Comparison of ENCODE assay signal across 30 cellular contexts in the genomic region with DNA sequence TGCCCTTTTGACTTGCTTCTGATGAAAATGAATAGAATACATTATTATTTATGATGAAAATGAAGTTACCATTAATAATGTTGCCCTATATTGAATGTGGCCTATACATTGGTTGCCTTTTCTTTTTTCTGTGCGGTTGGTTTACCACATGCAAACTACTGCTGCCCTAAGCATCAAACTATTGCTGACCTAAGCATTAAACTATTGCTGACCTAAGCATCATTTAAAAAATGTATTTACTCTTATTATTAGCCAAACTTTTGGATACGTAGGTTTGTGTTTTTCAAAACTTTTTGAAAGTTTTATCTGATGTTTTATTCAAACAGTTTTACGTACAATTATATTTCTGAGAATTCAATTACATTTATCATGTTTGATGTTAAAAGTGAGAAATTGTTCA.
"Had no signal": no experiment of that assay in that cellular context is flagged by ENCODE, and none has a peak within 500 bp of the region (broad histone marks: within the 10 kb centered on the region; RNA-seq: fewer than 3 reads in every experiment).

No MANE protein-coding gene starts in this region.

- FAIRE-seq: astrocyte, bronchial epithelial cell had no signal

- ATAC-seq: activated CD4-positive, CD25-positive, alpha-beta regulatory T cell treated with anti-CD3 and anti-CD28 coated beads, Interleukin-2, amount 50 U/mL, for 24 hours; activated CD8-positive, alpha-beta T cell treated with anti-CD3 and anti-CD28 coated beads for 36 hours; activated T-cell treated with anti-CD3 and anti-CD28 coated beads, Interleukin-2, amount 50 U/mL, for 4 hours; activated T-helper 17 cell treated with anti-CD3 and anti-CD28 coated beads, Interleukin-2, amount 50 U/mL, for 72 hours; foreskin keratinocyte; gastrocnemius medialis; heart left ventricle had no signal

- H3K4me1 ChIP-seq: esophagus muscularis mucosa, foreskin keratinocyte, gastrocnemius medialis, heart left ventricle had no signal

- H3K4me3 ChIP-seq: coronary artery, dorsolateral prefrontal cortex, esophagus muscularis mucosa, gastrocnemius medialis, heart left ventricle had no signal

- H3K9me3 ChIP-seq: esophagus muscularis mucosa, gastrocnemius medialis had no signal

- DNase-seq: activated B cell treated with CpG ODN at 0.5 μM for 24 hours; activated CD4-positive, alpha-beta T cell treated with anti-CD3 and anti-CD28 coated beads for 48 hours; activated CD4-positive, alpha-beta T cell treated with anti-CD3 and anti-CD28 coated beads, Interleukin-2, amount 50 U/mL, for 1 hour; activated CD4-positive, alpha-beta T cell treated with anti-CD3 and anti-CD28 coated beads, Interleukin-2, amount 50 U/mL, for 48 hours; activated CD8-positive, alpha-beta memory T cell treated with anti-CD3 and anti-CD28 coated beads for 24 hours; activated CD8-positive, alpha-beta T cell treated with anti-CD3 and anti-CD28 coated beads for 36 hours; activated effector memory CD4-positive, alpha-beta T cell treated with Interleukin-2 at 50 U/mL for 16 hours; activated gamma-delta T cell treated with Interleukin-2 at 50 U/mL for 16 hours; activated naive CD4-positive, alpha-beta T cell treated with anti-CD3 and anti-CD28 coated beads, Interleukin-2, amount 50 U/mL, for 16 hours; activated naive CD4-positive, alpha-beta T cell treated with Interleukin-2 at 50 U/mL for 16 hours; activated T-cell treated with anti-CD3 and anti-CD28 coated beads, Interleukin-2, amount 50 U/mL, for 4 hours; amniotic stem cell; anterior cingulate cortex; brain microvascular endothelial cell; dorsolateral prefrontal cortex; effector memory CD4-positive, alpha-beta T cell; endodermal cell; erythroblast; foreskin keratinocyte; gastrocnemius medialis; glutamatergic neuron; heart left ventricle; T1000; WERI-Rb-1 had no signal

- H3K36me3 ChIP-seq: brain microvascular endothelial cell, esophagus muscularis mucosa, gastrocnemius medialis, heart left ventricle, WERI-Rb-1 had no signal

- H3K27ac ChIP-seq: brain microvascular endothelial cell, coronary artery, dorsolateral prefrontal cortex, esophagus muscularis mucosa, foreskin keratinocyte, gastrocnemius medialis, heart left ventricle, WERI-Rb-1 had no signal

- H3K27me3 ChIP-seq: brain microvascular endothelial cell, dorsolateral prefrontal cortex, esophagus muscularis mucosa, foreskin keratinocyte, gastrocnemius medialis, heart left ventricle had no signal
